In genomic region chr16:85654251-85655115, GRCh38 we compare ENCODE assay signal across 21 cellular contexts. TPM values are rescaled to one million over a fixed set of nuclear protein-coding genes. Genes with fewer than 3 reads are reported as not detected.
DNase-seq lines count a peak whose midpoint lies in the region; ATAC-seq and TF ChIP-seq lines count a peak whose summit lies in the region.
"Had no signal": no experiment of that assay in that cellular context is flagged by ENCODE, and none has a peak within 500 bp of the region (broad histone marks: within the 10 kb centered on the region; RNA-seq: fewer than 3 reads in every experiment).

No MANE protein-coding gene starts in this region.

- no peak for DNase-seq in NT2/D1 (ENCODE audit: low read depth, low spot score)
- DNase-seq in effector memory CD8-positive, alpha-beta T cell, result no peak
- DNase-seq in trophoblast cell, result no peak
- DNase-seq in HUDEP-2 (lab: John Stamatoyannopoulos, UW; ENCODE audit: unreplicated experiment in 76 of 76), result no peak
- no peak for DNase-seq in stimulated activated CD4-positive, alpha-beta T cell treated with anti-CD3 and anti-CD28 coated beads, Interleukin-4, amount 100 ng/mL, for 4 hours
- DNase-seq: CD4-positive, CD25-positive, alpha-beta regulatory T cell; DMS 273 treated with DMSO at 0.1 percent for 48 hours; DMS79 treated with DMSO at 0.1 percent for 48 hours; HCEC 1CT; KG1; NCI-H1092 treated with DMSO at 0.1 percent for 48 hours; NCI-H1436 treated with DMSO at 0.1 percent for 48 hours; NCI-H1930; NCI-H2227 treated with DMSO at 0.1 percent for 48 hours; NCI-H510A treated with DMSO at 0.1 percent for 48 hours; NCI-H774; NK-92 treated with Interleukin-12 subunit alpha and Interleukin-12 subunit beta, amount 100 ng/mL, for 24 hours; Peyer's patch had no signal

- H3K27me3 Mint-ChIP-seq in effector memory CD8-positive, alpha-beta T cell, result no peaks in the 10 kb centered on the region
- H3K27me3 Mint-ChIP-seq: CD4-positive, CD25-positive, alpha-beta regulatory T cell had no signal

- no peak overlapping the region for H2BK120ac ChIP-seq in trophoblast cell (ENCODE audit: insufficient read depth, low read length, poor library complexity)

- no peak for ATAC-seq in effector memory CD8-positive, alpha-beta T cell (replicated peaks)
- no peak for ATAC-seq in GM18505 (IDR thresholded peaks at IDR 0.05; ENCODE audit: unreplicated experiment)
- ATAC-seq: GM23338 had no signal

- peaks cover 84% of the 10 kb centered on the region for H3K36me3 ChIP-seq in NT2/D1 (ENCODE audit: insufficient read depth, insufficient read length, low read length)
- peaks cover 73 to 92% of the 10 kb centered on the region in 2 experiments for H3K36me3 ChIP-seq in trophoblast cell (ENCODE audit: control insufficient read depth in 1 of 2, insufficient read depth in 2 of 2, low read length in 2 of 2)

- TF ChIP-seq POLR2A in GM18505 (IDR thresholded peaks at IDR 0.05; ENCODE audit: borderline replicate concordance, extremely low read depth, insufficient read depth, insufficient read length), result no peak

- H3K9me3 ChIP-seq in NT2/D1 (ENCODE audit: insufficient read depth, low read length) (peaks cover 6% of the 10 kb centered on the region; the same call in 1 of the 2 replicates), trophoblast cell (ENCODE audit: insufficient read depth, low read depth, low read length) (no peaks in the 10 kb centered on the region)
- H3K9me3 ChIP-seq: Peyer's patch had no signal

- H4K12ac ChIP-seq in trophoblast cell (ENCODE audit: low read depth, low read length), result no peak overlapping the region

- H3K36me3 Mint-ChIP-seq in effector memory CD8-positive, alpha-beta T cell (ENCODE audit: insufficient read depth), result peaks cover 39% of the 10 kb centered on the region

- no peak overlapping the region for H3K14ac ChIP-seq in trophoblast cell (ENCODE audit: low read length)

- H3K4me1 Mint-ChIP-seq in effector memory CD8-positive, alpha-beta T cell (ENCODE audit: low read depth in 2 of 2), result peaks cover 0 to 2% of the 10 kb centered on the region in 2 donors

- no peak overlapping the region for H2BK12ac ChIP-seq in trophoblast cell (ENCODE audit: low read length)

- H3K4me3 ChIP-seq in NT2/D1 (ENCODE audit: insufficient read length, low read depth), result no peak overlapping the region
- peak overlapping the region; percentile 39 for H3K4me3 ChIP-seq in trophoblast cell (ENCODE audit: low read depth, low read length)
- H3K4me3 ChIP-seq: GM23338, Peyer's patch had no signal

- H3K79me1 ChIP-seq in trophoblast cell (ENCODE audit: low read length), result no peaks in the 10 kb centered on the region

- no peak overlapping the region for H2AK5ac ChIP-seq in trophoblast cell (ENCODE audit: low read length)

- H3K23ac ChIP-seq in trophoblast cell (ENCODE audit: low read length), result no peak overlapping the region

- H3K4ac ChIP-seq in trophoblast cell (ENCODE audit: low read depth, low read length), result no peak overlapping the region

- no CpG with 5 or more reads among the region's 41 CpGs for WGBS in trophoblast cell (ENCODE audit: extremely low coverage, insufficient coverage, insufficient read length)

- H3K9ac ChIP-seq in NT2/D1 (ENCODE audit: insufficient read length, low read depth), result peak overlapping the region; percentile 10
- no peak overlapping the region for H3K9ac ChIP-seq in trophoblast cell (ENCODE audit: low read length)

- H3K4me3 Mint-ChIP-seq in effector memory CD8-positive, alpha-beta T cell, result no peak overlapping the region
- H3K4me3 Mint-ChIP-seq: CD4-positive, CD25-positive, alpha-beta regulatory T cell; GM23338 had no signal

- H3K4me2 ChIP-seq in trophoblast cell (ENCODE audit: low read length), result no peak overlapping the region
- H3K4me2 ChIP-seq: GM23338 had no signal

- H3K4me1 ChIP-seq in NT2/D1 (ENCODE audit: insufficient read depth, insufficient read length) (peaks cover 15% of the 10 kb centered on the region), trophoblast cell (ENCODE audit: control insufficient read depth in 1 of 2, insufficient read depth in 2 of 2, low read length in 2 of 2) (no peaks in the 10 kb centered on the region)

- no peaks in the 10 kb centered on the region for H3K27me3 ChIP-seq in NT2/D1 (ENCODE audit: insufficient read depth, insufficient read length)
- H3K27me3 ChIP-seq in trophoblast cell (ENCODE audit: insufficient read depth, low read length), result no peaks in the 10 kb centered on the region
- H3K27me3 ChIP-seq: Peyer's patch had no signal

- H3K27ac ChIP-seq in 22Rv1, result 0 out of 2 replicates have a peak overlapping the region, but pooled peaks have one; percentile 37
- no peak overlapping the region for H3K27ac ChIP-seq in trophoblast cell (ENCODE audit: low read depth, low read length)

- H3K9me3 Mint-ChIP-seq in effector memory CD8-positive, alpha-beta T cell, result no peaks in the 10 kb centered on the region
- H3K9me3 Mint-ChIP-seq: GM23338 had no signal

- H3K18ac ChIP-seq in trophoblast cell (ENCODE audit: low read length), result peak overlapping the region; percentile 5

- no peaks in the 10 kb centered on the region for H3K79me2 ChIP-seq in trophoblast cell (ENCODE audit: control insufficient read depth, insufficient read depth, low read length, poor library complexity)

- H2BK5ac ChIP-seq in trophoblast cell (ENCODE audit: low read depth, low read length, poor library complexity), result no peak overlapping the region

- H3K27ac Mint-ChIP-seq in effector memory CD8-positive, alpha-beta T cell, result peak overlapping the region; percentile 35 to 49
- H3K27ac Mint-ChIP-seq: GM23338 had no signal

- no peak overlapping the region for H4K91ac ChIP-seq in trophoblast cell (ENCODE audit: low read depth, low read length)

- no peak overlapping the region for H2AFZ ChIP-seq in trophoblast cell (ENCODE audit: insufficient read depth, low read length, poor library complexity)
- H2AFZ ChIP-seq: GM23338 had no signal

- H4K8ac ChIP-seq in trophoblast cell (ENCODE audit: low read depth, low read length), result no peak overlapping the region

- TF ChIP-seq CTCF in 22Rv1 (IDR thresholded peaks at IDR 0.05), result no peak

RNA-seq across cellular contexts. Expression of gene GINS2, which starts 34.3 kb away (rescaled TPM):
- polyA plus RNA-seq in trophoblast cell (2013), result 11.3 and 12.4 TPM in 2 replicates

RNA-seq across cellular contexts. Expression of gene GSE1, which starts 41.4 kb away (rescaled TPM):
- 175 and 188 TPM in 2 replicates for polyA plus RNA-seq in trophoblast cell (2013)
